In the genomic region with DNA sequence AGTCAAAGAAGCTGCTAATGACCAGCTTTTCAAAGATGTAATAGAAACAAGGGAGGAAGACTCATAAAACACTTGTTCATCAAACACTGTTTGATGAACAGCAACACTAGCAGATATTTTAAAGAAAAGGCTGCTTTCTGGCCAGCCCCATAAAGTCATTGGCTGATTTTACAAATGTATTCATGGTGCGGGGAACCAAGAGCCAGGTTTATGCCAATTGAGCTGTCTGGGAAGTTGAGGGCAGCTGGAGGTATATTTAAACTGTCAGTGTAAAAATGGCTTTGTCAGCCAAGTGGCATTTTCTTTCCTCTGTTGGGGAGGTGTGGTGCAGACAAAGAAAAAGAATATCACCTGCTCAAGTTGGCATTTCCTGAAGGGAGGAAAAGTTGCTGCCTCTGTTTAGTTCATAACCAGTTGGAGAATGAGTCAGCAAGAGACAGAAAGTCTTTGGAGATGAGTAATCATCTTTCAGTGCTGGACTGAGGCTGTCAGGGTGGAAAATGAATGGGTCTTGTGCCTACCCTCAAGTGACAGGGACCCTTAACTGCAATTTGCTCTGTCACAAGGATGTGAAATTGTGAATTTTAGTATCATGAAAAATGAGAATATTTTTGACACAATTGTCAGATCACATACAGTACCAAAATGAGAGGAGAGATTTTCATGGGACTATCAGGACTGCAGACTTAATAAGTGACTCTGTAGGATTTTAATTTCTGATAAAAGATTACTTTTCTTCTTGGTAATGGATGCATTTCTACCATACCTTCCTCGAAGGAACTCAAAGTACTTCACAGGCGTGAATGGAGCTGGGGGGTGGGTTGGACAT, we compare ENCODE assay signal across 8 cellular contexts.
DNase-seq lines count a peak whose midpoint lies in the region; ATAC-seq and TF ChIP-seq lines count a peak whose summit lies in the region.

No MANE protein-coding gene starts in this region.

- POLR2A ChIA-PET in HCT116 (lab: Charles Lee), result no interaction called here

- H3K4me1 ChIP-seq in HCT116 (ENCODE audit: control insufficient read depth in 1 of 2, insufficient read depth in 2 of 2, low read length in 2 of 2) (peaks cover 5 to 18% of the 10 kb centered on the region in 2 experiments; a peak in 3 of 4 replicates), vagina (no peaks in the 10 kb centered on the region)

- H3K9me3 Mint-ChIP-seq in progenitor cell of endocrine pancreas (ENCODE audit: low read depth), result no peaks in the 10 kb centered on the region

- H3K9ac ChIP-seq in HCT116 (ENCODE audit: low read length), result no peak overlapping the region

- H3K4me3 ChIP-seq in HCT116 (replicated peaks in 1 of 2; ENCODE audit: low read depth in 1 of 2, low read length in 2 of 2) (0 out of 4 replicates have a peak overlapping the region, but pooled peaks of 1 of the 2 experiments have one; percentile 5), fibroblast of pulmonary artery (replicated peaks; ENCODE audit: low read depth, low read length) (no peak overlapping the region), vagina (no peak overlapping the region)

- H3K27ac ChIP-seq in HCT116 (ENCODE audit: low read depth, low read length), result peak overlapping the region; percentile 23; the same call in 1 of the 2 replicates
- no peak overlapping the region for H3K27ac ChIP-seq in vagina

- peaks cover 3% of the 10 kb centered on the region for H3K27me3 Mint-ChIP-seq in progenitor cell of endocrine pancreas

- no peaks in the 10 kb centered on the region for H3K9me3 ChIP-seq in HCT116 (ENCODE audit: control insufficient read depth in 1 of 2, insufficient read depth in 1 of 2, low read depth in 1 of 2, low read length in 2 of 2)
- no peaks in the 10 kb centered on the region for H3K9me3 ChIP-seq in vagina

- TF ChIP-seq CTCF in HCT116 (IDR thresholded peaks at IDR 0.05 in 2 of 3, conservative IDR thresholded peaks at IDR 0.05 in 1 of 3; ENCODE audit: borderline replicate concordance in 1 of 3, insufficient read depth in 1 of 3, low read depth in 2 of 3, low read length in 2 of 3) (no peak), fibroblast of pulmonary artery (IDR thresholded peaks at IDR 0.05; ENCODE audit: low read length, missing control alignments) (no peak), vagina (IDR thresholded peaks at IDR 0.05) (no peak), progenitor cell of endocrine pancreas (IDR thresholded peaks at IDR 0.05; ENCODE audit: unreplicated experiment) (no peak)

- H3K4me1 Mint-ChIP-seq in progenitor cell of endocrine pancreas (ENCODE audit: low read depth), result peaks cover 2% of the 10 kb centered on the region

- ATAC-seq in HCT116, result peak; percentile 92

- RAD21 ChIA-PET in HCT116 (lab: Charles Lee; ENCODE audit: low non-redundant PET in 1 of 2, low total read pairs in 2 of 2, uncharacterized antibody in 2 of 2, unreplicated experiment in 2 of 2), result no interaction called here

- H3K27me3 ChIP-seq in HCT116 (ENCODE audit: insufficient read depth, low read length), result no peaks in the 10 kb centered on the region
- H3K27me3 ChIP-seq in vagina, result no peaks in the 10 kb centered on the region

- BruUV-seq in HCT116 (replicated peaks; lab: Mats Ljungman, UMichigan), result no TSS peak

- no peak overlapping the region for H3K27ac Mint-ChIP-seq in progenitor cell of endocrine pancreas

- no peaks in the 10 kb centered on the region for H3K36me3 ChIP-seq in HCT116 (ENCODE audit: control insufficient read depth in 1 of 2, insufficient read depth in 2 of 2, low read length in 2 of 2)
- H3K36me3 ChIP-seq in vagina, result no peaks in the 10 kb centered on the region

- H3K79me2 ChIP-seq in HCT116 (ENCODE audit: insufficient read depth, low read length), result no peaks in the 10 kb centered on the region

- DNase-seq in Daoy (ENCODE audit: low read depth) (peak; percentile 91), HCT116 (ENCODE audit: low read depth, low spot score) (peak; percentile 44), NCI-H69 (lab: John Stamatoyannopoulos, UW) (peak; percentile 61), fibroblast of pulmonary artery (ENCODE audit: low read depth) (peak; percentile 61), vagina (ENCODE audit: extremely low spot score in 2 of 2) (no peak), progenitor cell of endocrine pancreas (ENCODE audit: low spot score, unreplicated experiment) (no peak), hippocampal formation (lab: John Stamatoyannopoulos, UW) (no peak), AML-193 (lab: John Stamatoyannopoulos, UW) (no peak)

- intact Hi-C loops in HCT116 (cut with micrococcal nuclease), result loop anchor here (1.0 kb wide), 1 partner anchor 15 kb away; no protein-coding TSS in a partner anchor
- intact Hi-C loops in vagina (cut with DNase I), result no loop called here

- H3K9me2 ChIP-seq in HCT116 (ENCODE audit: insufficient read depth), result no peaks in the 10 kb centered on the region

- TF ChIP-seq POLR2A in HCT116 (IDR thresholded peaks at IDR 0.05; ENCODE audit: borderline replicate concordance, extremely low read depth, insufficient read depth, insufficient read length) (no peak), vagina (IDR thresholded peaks at IDR 0.05) (no peak)

- no peak overlapping the region for H3K4me3 Mint-ChIP-seq in progenitor cell of endocrine pancreas (ENCODE audit: low read depth)

- H3K36me3 Mint-ChIP-seq in progenitor cell of endocrine pancreas (ENCODE audit: insufficient read depth), result no peaks in the 10 kb centered on the region

- CTCF ChIA-PET in HCT116 (lab: Charles Lee), result no interaction called here

- H2AFZ ChIP-seq in HCT116 (ENCODE audit: low read depth, low read length, poor library complexity, severe bottlenecking), result peak overlapping the region; percentile 17

- TF ChIP-seq RAD21 in HCT116 (IDR thresholded peaks at IDR 0.05; ENCODE audit: low read depth), result no peak

- H3K4me2 ChIP-seq in HCT116 (ENCODE audit: low read length), result peak overlapping the region; percentile 62

- H4K20me1 ChIP-seq in HCT116 (ENCODE audit: insufficient read depth), result no peaks in the 10 kb centered on the region

TF ChIP-seq in HCT116, 20 proteins besides CTCF, POLR2A, EP300 and RAD21 (continues in another document):
- no peak for TF ChIP-seq TCF7L2 (IDR thresholded peaks at IDR 0.05; ENCODE audit: borderline replicate concordance, extremely low read depth, insufficient read depth, insufficient read length)
- TF ChIP-seq CEBPB (IDR thresholded peaks at IDR 0.05; ENCODE audit: low read depth), result peak; percentile 74
- TF ChIP-seq, protein P1, sequence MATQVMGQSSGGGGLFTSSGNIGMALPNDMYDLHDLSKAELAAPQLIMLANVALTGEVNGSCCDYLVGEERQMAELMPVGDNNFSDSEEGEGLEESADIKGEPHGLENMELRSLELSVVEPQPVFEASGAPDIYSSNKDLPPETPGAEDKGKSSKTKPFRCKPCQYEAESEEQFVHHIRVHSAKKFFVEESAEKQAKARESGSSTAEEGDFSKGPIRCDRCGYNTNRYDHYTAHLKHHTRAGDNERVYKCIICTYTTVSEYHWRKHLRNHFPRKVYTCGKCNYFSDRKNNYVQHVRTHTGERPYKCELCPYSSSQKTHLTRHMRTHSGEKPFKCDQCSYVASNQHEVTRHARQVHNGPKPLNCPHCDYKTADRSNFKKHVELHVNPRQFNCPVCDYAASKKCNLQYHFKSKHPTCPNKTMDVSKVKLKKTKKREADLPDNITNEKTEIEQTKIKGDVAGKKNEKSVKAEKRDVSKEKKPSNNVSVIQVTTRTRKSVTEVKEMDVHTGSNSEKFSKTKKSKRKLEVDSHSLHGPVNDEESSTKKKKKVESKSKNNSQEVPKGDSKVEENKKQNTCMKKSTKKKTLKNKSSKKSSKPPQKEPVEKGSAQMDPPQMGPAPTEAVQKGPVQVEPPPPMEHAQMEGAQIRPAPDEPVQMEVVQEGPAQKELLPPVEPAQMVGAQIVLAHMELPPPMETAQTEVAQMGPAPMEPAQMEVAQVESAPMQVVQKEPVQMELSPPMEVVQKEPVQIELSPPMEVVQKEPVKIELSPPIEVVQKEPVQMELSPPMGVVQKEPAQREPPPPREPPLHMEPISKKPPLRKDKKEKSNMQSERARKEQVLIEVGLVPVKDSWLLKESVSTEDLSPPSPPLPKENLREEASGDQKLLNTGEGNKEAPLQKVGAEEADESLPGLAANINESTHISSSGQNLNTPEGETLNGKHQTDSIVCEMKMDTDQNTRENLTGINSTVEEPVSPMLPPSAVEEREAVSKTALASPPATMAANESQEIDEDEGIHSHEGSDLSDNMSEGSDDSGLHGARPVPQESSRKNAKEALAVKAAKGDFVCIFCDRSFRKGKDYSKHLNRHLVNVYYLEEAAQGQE (IDR thresholded peaks at IDR 0.05; ENCODE audit: low read depth), result no peak
- TF ChIP-seq ZFX (IDR thresholded peaks at IDR 0.05), result no peak
- TF ChIP-seq EZH2phosphoT487 (IDR thresholded peaks at IDR 0.05; ENCODE audit: borderline replicate concordance), result no peak
- peak; percentile 96 for TF ChIP-seq JUND (IDR thresholded peaks at IDR 0.05)
- peak; percentile 61; the same call in 1 of the 2 replicates for TF ChIP-seq SRF (IDR thresholded peaks at IDR 0.05; ENCODE audit: low read depth)
- no peak for TF ChIP-seq ZNF274 (IDR thresholded peaks at IDR 0.05; ENCODE audit: low read depth, low read length)
- TF ChIP-seq, protein P2, sequence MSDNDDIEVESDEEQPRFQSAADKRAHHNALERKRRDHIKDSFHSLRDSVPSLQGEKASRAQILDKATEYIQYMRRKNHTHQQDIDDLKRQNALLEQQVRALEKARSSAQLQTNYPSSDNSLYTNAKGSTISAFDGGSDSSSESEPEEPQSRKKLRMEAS (IDR thresholded peaks at IDR 0.05), result peak; percentile 57
- no peak; the same call in 1 of the 2 replicates for TF ChIP-seq ELF1 (IDR thresholded peaks at IDR 0.05; ENCODE audit: borderline replicate concordance, low read depth)
- TF ChIP-seq, protein P3, sequence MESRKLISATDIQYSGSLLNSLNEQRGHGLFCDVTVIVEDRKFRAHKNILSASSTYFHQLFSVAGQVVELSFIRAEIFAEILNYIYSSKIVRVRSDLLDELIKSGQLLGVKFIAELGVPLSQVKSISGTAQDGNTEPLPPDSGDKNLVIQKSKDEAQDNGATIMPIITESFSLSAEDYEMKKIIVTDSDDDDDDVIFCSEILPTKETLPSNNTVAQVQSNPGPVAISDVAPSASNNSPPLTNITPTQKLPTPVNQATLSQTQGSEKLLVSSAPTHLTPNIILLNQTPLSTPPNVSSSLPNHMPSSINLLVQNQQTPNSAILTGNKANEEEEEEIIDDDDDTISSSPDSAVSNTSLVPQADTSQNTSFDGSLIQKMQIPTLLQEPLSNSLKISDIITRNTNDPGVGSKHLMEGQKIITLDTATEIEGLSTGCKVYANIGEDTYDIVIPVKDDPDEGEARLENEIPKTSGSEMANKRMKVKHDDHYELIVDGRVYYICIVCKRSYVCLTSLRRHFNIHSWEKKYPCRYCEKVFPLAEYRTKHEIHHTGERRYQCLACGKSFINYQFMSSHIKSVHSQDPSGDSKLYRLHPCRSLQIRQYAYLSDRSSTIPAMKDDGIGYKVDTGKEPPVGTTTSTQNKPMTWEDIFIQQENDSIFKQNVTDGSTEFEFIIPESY (IDR thresholded peaks at IDR 0.05; ENCODE audit: extremely low read depth, insufficient replicate concordance, low read length), result no peak
- TF ChIP-seq EGR1 (IDR thresholded peaks at IDR 0.05; ENCODE audit: low read depth), result no peak
- TF ChIP-seq FOSL1 (IDR thresholded peaks at IDR 0.05; ENCODE audit: low read depth), result peak; percentile 94
- TF ChIP-seq SP1 (IDR thresholded peaks at IDR 0.05; ENCODE audit: low read depth), result peak; percentile 79

Comparison
In these comparisons a context has a peak if more than half of its experiments do, and no peak if none do; other contexts are left out.
1. DNase-seq: peak in Daoy (single experiment), HCT116 (single experiment), NCI-H69 (single experiment) and fibroblast of pulmonary artery (single experiment); none in vagina (0 of 2), progenitor cell of endocrine pancreas (single experiment), hippocampal formation (0 of 2) and AML-193 (0 of 2).